8 cellular contexts compared by ENCODE assay signal in the genomic region with DNA sequence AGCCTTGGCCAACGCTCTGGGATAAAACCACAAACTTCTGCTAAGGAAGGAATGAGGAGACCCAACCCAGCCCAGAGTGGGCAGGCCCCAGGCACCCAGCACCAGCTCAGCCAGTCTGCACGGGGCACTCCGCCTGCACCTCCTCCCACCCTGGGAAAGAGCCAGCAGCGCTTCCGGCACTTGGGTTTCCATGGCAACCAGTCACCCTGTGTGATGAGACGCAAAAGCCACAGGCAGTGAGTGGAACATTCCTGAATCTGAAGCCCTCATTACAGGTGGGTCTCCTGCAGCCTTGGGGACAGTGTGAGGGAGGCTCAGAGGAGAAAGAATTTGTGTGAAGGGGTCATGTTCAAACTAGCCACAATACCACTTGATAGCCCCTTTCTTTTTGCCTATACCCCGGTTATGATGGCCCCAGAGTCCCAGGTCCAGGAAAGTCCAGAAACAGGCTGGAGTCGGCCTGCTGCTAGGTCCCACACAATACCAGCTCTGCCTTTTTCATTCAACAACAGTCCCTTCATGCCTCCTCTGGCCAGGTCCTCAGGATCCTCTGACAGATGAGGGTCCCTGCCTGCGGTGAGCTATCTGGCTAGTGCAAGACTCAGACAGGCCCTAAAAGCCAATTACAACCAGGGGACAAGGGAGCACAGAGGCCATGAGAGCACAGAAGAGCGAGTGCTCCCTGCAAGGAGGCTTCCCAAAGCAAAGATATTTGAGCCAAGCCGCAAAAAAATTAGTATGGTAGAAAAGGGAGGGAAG.
DNase-seq lines count a peak whose midpoint lies in the region; ATAC-seq and TF ChIP-seq lines count a peak whose summit lies in the region.

No MANE protein-coding gene starts in this region.

- H3K27ac ChIP-seq in OCI-LY3 (ENCODE audit: low read length) = no peak overlapping the region

- ATAC-seq in HG03378 (IDR thresholded peaks at IDR 0.05; ENCODE audit: unreplicated experiment) = peak; percentile 32
- no peak for ATAC-seq in HG03095 (IDR thresholded peaks at IDR 0.05; ENCODE audit: unreplicated experiment)

- no peaks in the 10 kb centered on the region for H3K36me3 Mint-ChIP-seq in nephron (ENCODE audit: low read depth)
- H3K36me3 Mint-ChIP-seq in stimulated activated naive CD8-positive, alpha-beta T cell treated with anti-CD3 and anti-CD28 coated beads, Interleukin-15, Interleukin-2, amounts not matched to agents 100 ng/mL and 50 ng/mL, for 24 hours (ENCODE audit: low read depth) = no peaks in the 10 kb centered on the region

- H3K9me3 ChIP-seq in OCI-LY3 (ENCODE audit: insufficient read depth, low read length) = no peaks in the 10 kb centered on the region

- H3K4me1 ChIP-seq in OCI-LY3 (ENCODE audit: low read length) = peaks cover 22% of the 10 kb centered on the region

- H3K27me3 ChIP-seq in OCI-LY3 (ENCODE audit: low read depth, low read length) = peaks cover 11% of the 10 kb centered on the region

- TF ChIP-seq CTCF in OCI-LY3 (IDR thresholded peaks at IDR 0.05; ENCODE audit: low read depth, low read length) (no peak), epithelial cell of esophagus (IDR thresholded peaks at IDR 0.05; ENCODE audit: insufficient read depth, low read depth, low read length, missing control alignments) (no peak), nephron (IDR thresholded peaks at IDR 0.05; ENCODE audit: unreplicated experiment in 3 of 3) (no peak)

- H3K27ac Mint-ChIP-seq in nephron = peak overlapping the region; percentile 52 to 98 (median 53)
- H3K27ac Mint-ChIP-seq in stimulated activated naive CD8-positive, alpha-beta T cell treated with anti-CD3 and anti-CD28 coated beads, Interleukin-15, Interleukin-2, amounts not matched to agents 100 ng/mL and 50 ng/mL, for 24 hours = peak overlapping the region; percentile 90

- peaks cover 70% of the 10 kb centered on the region for H3K27me3 Mint-ChIP-seq in nephron (ENCODE audit: low read depth)
- H3K27me3 Mint-ChIP-seq in stimulated activated naive CD8-positive, alpha-beta T cell treated with anti-CD3 and anti-CD28 coated beads, Interleukin-15, Interleukin-2, amounts not matched to agents 100 ng/mL and 50 ng/mL, for 24 hours = no peaks in the 10 kb centered on the region

- H3K4me3 ChIP-seq in OCI-LY3 (ENCODE audit: low read length) = no peak overlapping the region
- H3K4me3 ChIP-seq in epithelial cell of esophagus (ENCODE audit: low read length) = no peak overlapping the region

- no peak overlapping the region for H3K9ac ChIP-seq in OCI-LY3 (ENCODE audit: low read length)

- H3K4me1 Mint-ChIP-seq in nephron = peaks cover 12% of the 10 kb centered on the region
- H3K4me1 Mint-ChIP-seq in stimulated activated naive CD8-positive, alpha-beta T cell treated with anti-CD3 and anti-CD28 coated beads, Interleukin-15, Interleukin-2, amounts not matched to agents 100 ng/mL and 50 ng/mL, for 24 hours (ENCODE audit: low read depth) = peaks cover 45% of the 10 kb centered on the region

- peak; percentile 95 for DNase-seq in Daoy (ENCODE audit: low read depth)
- DNase-seq in activated T-cell treated with anti-CD3 and anti-CD28 coated beads for 48 hours (ENCODE audit: low read depth) = peak; percentile 77
- DNase-seq in epithelial cell of esophagus (ENCODE audit: low read depth) = peak; percentile 56

- peak overlapping the region; percentile 14; the same call in 1 of the 2 replicates for H3K4me2 ChIP-seq in OCI-LY3 (ENCODE audit: low read length)

- no peaks in the 10 kb centered on the region for H3K36me3 ChIP-seq in OCI-LY3 (replicated peaks; ENCODE audit: low read depth, low read length)

- H2AFZ ChIP-seq in OCI-LY3 (ENCODE audit: low read depth, low read length) = no peak overlapping the region

- H3K79me2 ChIP-seq in OCI-LY3 (ENCODE audit: low read length) = no peaks in the 10 kb centered on the region

- no peaks in the 10 kb centered on the region for H4K20me1 ChIP-seq in OCI-LY3 (ENCODE audit: insufficient read depth, low read length)

- H3K9me3 Mint-ChIP-seq in nephron = no peaks in the 10 kb centered on the region
- H3K9me3 Mint-ChIP-seq in stimulated activated naive CD8-positive, alpha-beta T cell treated with anti-CD3 and anti-CD28 coated beads, Interleukin-15, Interleukin-2, amounts not matched to agents 100 ng/mL and 50 ng/mL, for 24 hours = no peaks in the 10 kb centered on the region

- peak overlapping the region; percentile 55 to 76 (median 71) for H3K4me3 Mint-ChIP-seq in nephron
- H3K4me3 Mint-ChIP-seq in stimulated activated naive CD8-positive, alpha-beta T cell treated with anti-CD3 and anti-CD28 coated beads, Interleukin-15, Interleukin-2, amounts not matched to agents 100 ng/mL and 50 ng/mL, for 24 hours = peak overlapping the region; percentile 61
